ENCODE assay signal across 27 cellular contexts in the genomic region with DNA sequence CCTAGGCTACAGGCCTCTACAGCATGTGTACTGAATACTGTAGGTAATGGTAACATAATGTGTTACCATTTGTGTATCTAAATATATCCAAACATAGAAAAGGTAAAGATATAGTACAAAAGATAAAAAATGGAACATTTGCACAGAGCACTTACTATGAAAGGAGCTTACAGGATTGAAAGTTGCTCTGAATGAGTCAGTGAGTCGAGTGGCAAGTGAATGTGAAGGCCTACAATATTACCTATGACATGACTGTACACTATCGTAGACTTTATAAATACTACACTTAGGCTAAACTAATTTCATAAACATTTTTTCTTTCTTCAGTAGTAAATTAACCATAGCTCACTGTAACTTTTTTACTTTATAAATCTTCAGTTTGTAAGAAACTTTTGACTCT. TPM values are rescaled to one million over a fixed set of nuclear protein-coding genes. Genes with fewer than 3 reads are reported as not detected.
DNase-seq lines count a peak whose midpoint lies in the region; ATAC-seq and TF ChIP-seq lines count a peak whose summit lies in the region.
"Had no signal": no experiment of that assay in that cellular context is flagged by ENCODE, and none has a peak within 500 bp of the region (broad histone marks: within the 10 kb centered on the region; RNA-seq: fewer than 3 reads in every experiment).

No MANE protein-coding gene starts in this region.

- H3K9me3 ChIP-seq in IMR-90 (ENCODE audit: control insufficient read depth, insufficient read depth, low read length) (no peaks in the 10 kb centered on the region), colonic mucosa (no peaks in the 10 kb centered on the region)
- H3K9me3 ChIP-seq: BE2C had no signal

- no peak overlapping the region for H3K56ac ChIP-seq in IMR-90 (ENCODE audit: extremely low read depth, insufficient read depth, low read length)

- dilution Hi-C loops in IMR-90 (cut with HindIII; ENCODE audit: low sequenced_read_pairs, unreplicated experiment): no loop called here

- intact Hi-C loops in activated CD4-positive, alpha-beta T cell treated with anti-CD3 and anti-CD28 coated beads for 36 hours (cut with DNase I, micrococcal nuclease): no loop called here
- intact Hi-C loops in IMR-90 (cut with micrococcal nuclease): no loop called here
- intact Hi-C loops in colonic mucosa (cut with DNase I): no loop called here

- H2AFZ ChIP-seq in IMR-90 (replicated peaks; ENCODE audit: low read length, poor library complexity): no peak overlapping the region

- TF ChIP-seq CTCF in IMR-90 (conservative IDR thresholded peaks at IDR 0.05; ENCODE audit: low read depth, low read length): no peak
- TF ChIP-seq CTCF in WTC11 (IDR thresholded peaks at IDR 0.05): no peak
- TF ChIP-seq CTCF in colonic mucosa (IDR thresholded peaks at IDR 0.05): no peak

- H2BK5ac ChIP-seq in IMR-90 (ENCODE audit: low read depth, low read length, poor library complexity, severe bottlenecking): no peak overlapping the region

- H3K27ac Mint-ChIP-seq in activated CD4-positive, alpha-beta T cell treated with anti-CD3 and anti-CD28 coated beads for 36 hours: no peak overlapping the region
- no peak overlapping the region for H3K27ac Mint-ChIP-seq in activated CD4-positive, alpha-beta T cell treated with anti-CD3 and anti-CD28 coated beads, Interleukin-2, amount 10 ng/mL, durations not matched to agents 7 days and 5 days
- no peak overlapping the region for H3K27ac Mint-ChIP-seq in stimulated activated effector memory CD8-positive, alpha-beta T cell treated with anti-CD3 and anti-CD28 coated beads, Interleukin-12 subunit alpha, Interleukin-12 subunit beta, amount 100 ng/mL, for 72 hours
- no peak overlapping the region for H3K27ac Mint-ChIP-seq in WTC11
- H3K27ac Mint-ChIP-seq: CD4-positive, alpha-beta memory T cell; CD4-positive, CD25-positive, alpha-beta regulatory T cell; CD8-positive, alpha-beta memory T cell had no signal

- no peak overlapping the region for H3K18ac ChIP-seq in IMR-90 (ENCODE audit: low read depth, low read length)

- H3K4me1 Mint-ChIP-seq in activated CD4-positive, alpha-beta T cell treated with anti-CD3 and anti-CD28 coated beads for 36 hours: no peaks in the 10 kb centered on the region
- no peaks in the 10 kb centered on the region for H3K4me1 Mint-ChIP-seq in activated CD4-positive, alpha-beta T cell treated with anti-CD3 and anti-CD28 coated beads, Interleukin-2, amount 10 ng/mL, durations not matched to agents 7 days and 5 days
- H3K4me1 Mint-ChIP-seq in stimulated activated effector memory CD8-positive, alpha-beta T cell treated with anti-CD3 and anti-CD28 coated beads, Interleukin-12 subunit alpha, Interleukin-12 subunit beta, amount 100 ng/mL, for 72 hours: no peaks in the 10 kb centered on the region
- no peaks in the 10 kb centered on the region for H3K4me1 Mint-ChIP-seq in WTC11
- H3K4me1 Mint-ChIP-seq: CD4-positive, alpha-beta memory T cell; CD8-positive, alpha-beta memory T cell had no signal

- H2AK5ac ChIP-seq in IMR-90 (ENCODE audit: low read depth, low read length): no peak overlapping the region

- no peak overlapping the region for H4K91ac ChIP-seq in IMR-90 (ENCODE audit: insufficient read depth, low read depth, low read length)

- no peaks in the 10 kb centered on the region for H3K9me3 Mint-ChIP-seq in activated CD4-positive, alpha-beta T cell treated with anti-CD3 and anti-CD28 coated beads for 36 hours (ENCODE audit: low read depth)
- H3K9me3 Mint-ChIP-seq in activated CD4-positive, alpha-beta T cell treated with anti-CD3 and anti-CD28 coated beads, Interleukin-2, amount 10 ng/mL, durations not matched to agents 7 days and 5 days: peaks cover 3% of the 10 kb centered on the region
- peaks cover 3% of the 10 kb centered on the region for H3K9me3 Mint-ChIP-seq in stimulated activated effector memory CD8-positive, alpha-beta T cell treated with anti-CD3 and anti-CD28 coated beads, Interleukin-12 subunit alpha, Interleukin-12 subunit beta, amount 100 ng/mL, for 72 hours
- peaks cover 7% of the 10 kb centered on the region for H3K9me3 Mint-ChIP-seq in WTC11

- H3K14ac ChIP-seq in IMR-90 (replicated peaks; ENCODE audit: low read depth, low read length): no peak overlapping the region

- in situ Hi-C loops in IMR-90 (cut with MboI; ENCODE audit: low sequenced_read_pairs): no loop called here

- H3K27ac ChIP-seq in IMR-90 (ENCODE audit: insufficient read depth, low read length) (no peak overlapping the region), colonic mucosa (no peak overlapping the region)
- H3K27ac ChIP-seq: BLaER1 had no signal

- H3K9ac ChIP-seq in IMR-90 (ENCODE audit: low read depth, low read length) (no peak overlapping the region), colonic mucosa (ENCODE audit: low read depth in 2 of 2, low read length in 2 of 2) (no peak overlapping the region)
- H3K9ac ChIP-seq: BLaER1 had no signal

- H3K4me1 ChIP-seq in IMR-90 (ENCODE audit: control insufficient read depth, insufficient read depth, low read length): no peaks in the 10 kb centered on the region
- no peaks in the 10 kb centered on the region for H3K4me1 ChIP-seq in colonic mucosa
- H3K4me1 ChIP-seq: BE2C, BLaER1 had no signal

- no peak overlapping the region for H3K23ac ChIP-seq in IMR-90 (ENCODE audit: low read depth, low read length)

- H3K36me3 ChIP-seq in IMR-90 (ENCODE audit: control insufficient read depth, insufficient read depth, low read length): peaks cover 6% of the 10 kb centered on the region; the same call in 1 of the 2 replicates
- no peaks in the 10 kb centered on the region for H3K36me3 ChIP-seq in colonic mucosa

- no peak overlapping the region for H2BK120ac ChIP-seq in IMR-90 (ENCODE audit: low read depth, low read length)

- H2BK15ac ChIP-seq in IMR-90 (ENCODE audit: low read depth, low read length): no peak overlapping the region

- no TSS peak for BruUV-seq in IMR-90 (replicated peaks; lab: Mats Ljungman, UMichigan)

- H4K5ac ChIP-seq in IMR-90 (ENCODE audit: low read depth, low read length): no peak overlapping the region

- POLR2A ChIA-PET in activated CD4-positive, alpha-beta T cell treated with anti-CD3 and anti-CD28 coated beads for 36 hours (lab: Charles Lee): no interaction called here
- POLR2A ChIA-PET in activated CD4-positive, alpha-beta T cell treated with anti-CD3 and anti-CD28 coated beads, Interleukin-2, amount 10 ng/mL, durations not matched to agents 7 days and 5 days (lab: Charles Lee): interaction anchor here (0.6 kb wide), 1 partner anchor 140 kb away, joined by 4 read pairs; no protein-coding TSS in a partner anchor
- POLR2A ChIA-PET in IMR-90 (lab: Charles Lee; ENCODE audit: unreplicated experiment) (no interaction called here), WTC11 (lab: Charles Lee) (no interaction called here)

- H3K4me2 ChIP-seq in IMR-90 (ENCODE audit: low read depth, low read length): no peak overlapping the region
- H3K4me2 ChIP-seq: BLaER1 had no signal

- CTCF ChIA-PET in activated CD4-positive, alpha-beta T cell treated with anti-CD3 and anti-CD28 coated beads for 36 hours (lab: Charles Lee): interaction anchor here (1.4 kb wide), 1 partner anchor 15 kb away, joined by 3 read pairs; no protein-coding TSS in a partner anchor
- CTCF ChIA-PET in activated CD4-positive, alpha-beta T cell treated with anti-CD3 and anti-CD28 coated beads, Interleukin-2, amount 10 ng/mL, durations not matched to agents 7 days and 5 days (lab: Charles Lee): no interaction called here
- CTCF ChIA-PET in IMR-90 (lab: Yijun Ruan, JAX) (no interaction called here), WTC11 (lab: Charles Lee) (no interaction called here)

- no peak overlapping the region for H2BK20ac ChIP-seq in IMR-90 (ENCODE audit: low read depth, low read length)

- no CpG with 5 or more reads among the region's 2 CpGs for WGBS in IMR-90 (ENCODE audit: extremely low coverage in 2 of 2, insufficient read length in 1 of 2), 2 experiments

- TF ChIP-seq POLR2A in IMR-90 (IDR thresholded peaks at IDR 0.05; ENCODE audit: low read depth, low read length): no peak

- ATAC-seq in activated CD4-positive, alpha-beta T cell treated with anti-CD3 and anti-CD28 coated beads for 36 hours: peak; percentile 63
- peak; percentile 72 for ATAC-seq in HG02610 (IDR thresholded peaks at IDR 0.05; ENCODE audit: unreplicated experiment)
- no peak for ATAC-seq in IMR-90 (ENCODE audit: low read depth)
- peak; percentile 65 for ATAC-seq in stimulated activated effector memory CD8-positive, alpha-beta T cell treated with anti-CD3 and anti-CD28 coated beads, Interleukin-12 subunit alpha, Interleukin-12 subunit beta, amount 100 ng/mL, for 72 hours
- no peak for ATAC-seq in WTC11
- ATAC-seq: GM12878 had no signal

- H3K4ac ChIP-seq in IMR-90 (ENCODE audit: low read depth, low read length): no peak overlapping the region

- H3K4me3 ChIP-seq in IMR-90 (ENCODE audit: insufficient read depth, low read depth, low read length): no peak overlapping the region
- H3K4me3 ChIP-seq in colonic mucosa: no peak overlapping the region
- H3K4me3 ChIP-seq: BLaER1, GM12878 had no signal

- H3K4me3 Mint-ChIP-seq in activated CD4-positive, alpha-beta T cell treated with anti-CD3 and anti-CD28 coated beads for 36 hours: no peak overlapping the region
- H3K4me3 Mint-ChIP-seq in activated CD4-positive, alpha-beta T cell treated with anti-CD3 and anti-CD28 coated beads, Interleukin-2, amount 10 ng/mL, durations not matched to agents 7 days and 5 days: no peak overlapping the region
- no peak overlapping the region for H3K4me3 Mint-ChIP-seq in stimulated activated effector memory CD8-positive, alpha-beta T cell treated with anti-CD3 and anti-CD28 coated beads, Interleukin-12 subunit alpha, Interleukin-12 subunit beta, amount 100 ng/mL, for 72 hours
- no peak overlapping the region for H3K4me3 Mint-ChIP-seq in WTC11
- H3K4me3 Mint-ChIP-seq: CD14-positive monocyte; CD4-positive, alpha-beta memory T cell; CD8-positive, alpha-beta memory T cell had no signal

- peaks cover 44% of the 10 kb centered on the region for H3K36me3 Mint-ChIP-seq in activated CD4-positive, alpha-beta T cell treated with anti-CD3 and anti-CD28 coated beads for 36 hours (ENCODE audit: low read depth)
- peaks cover 61% of the 10 kb centered on the region for H3K36me3 Mint-ChIP-seq in activated CD4-positive, alpha-beta T cell treated with anti-CD3 and anti-CD28 coated beads, Interleukin-2, amount 10 ng/mL, durations not matched to agents 7 days and 5 days (ENCODE audit: low read depth)
- H3K36me3 Mint-ChIP-seq in stimulated activated effector memory CD8-positive, alpha-beta T cell treated with anti-CD3 and anti-CD28 coated beads, Interleukin-12 subunit alpha, Interleukin-12 subunit beta, amount 100 ng/mL, for 72 hours: peaks cover 73% of the 10 kb centered on the region
- peaks cover 10% of the 10 kb centered on the region for H3K36me3 Mint-ChIP-seq in WTC11

- H2AK9ac ChIP-seq in IMR-90 (replicated peaks; ENCODE audit: low read depth, low read length, poor library complexity): no peak overlapping the region

- no peak for DNase-seq in activated CD4-positive, alpha-beta T cell treated with anti-CD3 and anti-CD28 coated beads for 36 hours
- DNase-seq in activated CD4-positive, alpha-beta T cell treated with anti-CD3 and anti-CD28 coated beads, Interleukin-2, amount 10 ng/mL, durations not matched to agents 7 days and 5 days: no peak
- DNase-seq in IMR-90 (peak; percentile 5), WTC11 (ENCODE audit: low spot score) (no peak), colonic mucosa (no peak), NCI-H69 (lab: John Stamatoyannopoulos, UW) (no peak)
- DNase-seq in stimulated activated effector memory CD8-positive, alpha-beta T cell treated with anti-CD3 and anti-CD28 coated beads, Interleukin-12 subunit alpha, Interleukin-12 subunit beta, amount 100 ng/mL, for 72 hours (ENCODE audit: low spot score in 2 of 2): no peak
- DNase-seq: 8988T; ACHN; BE2C; C1 segment of cervical spinal cord; CD4-positive, alpha-beta memory T cell; CD4-positive, CD25-positive, alpha-beta regulatory T cell; CD8-positive, alpha-beta memory T cell; COR-L47; DMS 273 treated with DMSO at 0.1 percent for 48 hours; DMS153; DMS53; DMS79; DND-41; EL; GDM1 had no signal

- no peaks in the 10 kb centered on the region for H3K9me1 ChIP-seq in IMR-90 (ENCODE audit: insufficient read depth, low read length)

- H4K20me1 ChIP-seq in IMR-90 (ENCODE audit: insufficient read depth, low read length): no peaks in the 10 kb centered on the region
- H4K20me1 ChIP-seq: BLaER1 had no signal

- H3K27me3 Mint-ChIP-seq in activated CD4-positive, alpha-beta T cell treated with anti-CD3 and anti-CD28 coated beads for 36 hours: no peaks in the 10 kb centered on the region
- H3K27me3 Mint-ChIP-seq in activated CD4-positive, alpha-beta T cell treated with anti-CD3 and anti-CD28 coated beads, Interleukin-2, amount 10 ng/mL, durations not matched to agents 7 days and 5 days: no peaks in the 10 kb centered on the region
- H3K27me3 Mint-ChIP-seq in WTC11 (ENCODE audit: low read depth): no peaks in the 10 kb centered on the region
- H3K27me3 Mint-ChIP-seq: CD4-positive, alpha-beta memory T cell; CD4-positive, CD25-positive, alpha-beta regulatory T cell; CD8-positive, alpha-beta memory T cell had no signal

- no peak overlapping the region for H4K8ac ChIP-seq in IMR-90 (ENCODE audit: low read depth in 2 of 2, low read length in 2 of 2)

- H3K27me3 ChIP-seq in IMR-90 (ENCODE audit: control insufficient read depth, insufficient read depth, low read length): no peaks in the 10 kb centered on the region
- H3K27me3 ChIP-seq in colonic mucosa: no peaks in the 10 kb centered on the region
- H3K27me3 ChIP-seq: BE2C, BLaER1 had no signal

- TF ChIP-seq RAD21 in IMR-90 (IDR thresholded peaks at IDR 0.05; ENCODE audit: low read length): no peak

- H3K79me1 ChIP-seq in IMR-90 (ENCODE audit: low read depth in 1 of 2, low read length in 2 of 2): no peaks in the 10 kb centered on the region; a peak in 1 of 4 replicates

RNA-seq across cellular contexts. Expression of a gene that starts 35.1 kb away (rescaled TPM):
- total RNA-seq in activated CD4-positive, alpha-beta T cell treated with anti-CD3 and anti-CD28 coated beads for 36 hours: 1 to 10 TPM; 6.8 to 7.9 TPM
- 10 to 100 TPM; 56.7 to 79.9 TPM for total RNA-seq in activated CD4-positive, alpha-beta T cell treated with anti-CD3 and anti-CD28 coated beads, Interleukin-2, amount 10 ng/mL, durations not matched to agents 7 days and 5 days
- total RNA-seq in IMR-90 (2012; rRNA removed) (1.4 and 4.4 TPM in 2 replicates), WTC11 (2021) (3.3 to 4.2 TPM (median 3.9 TPM) in 3 replicates), colonic mucosa (10 to 100 TPM in 1 of 2 donors, 1 to 10 TPM in 1; 4.9 to 17.8 TPM)
- 0.99 and 2.0 TPM in 2 replicates for polyA plus RNA-seq in IMR-90 (2012; rRNA removed)
- 0.14 and 0.45 TPM in 2 replicates for polyA plus RNA-seq in IMR-90 (2012; cell fraction: cytosol; rRNA removed)
- polyA plus RNA-seq in IMR-90 (2012; cell fraction: nucleus; rRNA removed; ENCODE audit: low replicate concordance): 0.04 and 1.5 TPM in 2 replicates
- total RNA-seq: G401 had no signal

Comparison
In these comparisons a context has a peak if more than half of its experiments do, and no peak if none do; other contexts are left out.
1. ATAC-seq: peak in activated CD4-positive, alpha-beta T cell treated with anti-CD3 and anti-CD28 coated beads for 36 hours (single experiment), HG02610 (single experiment) and stimulated activated effector memory CD8-positive, alpha-beta T cell treated with anti-CD3 and anti-CD28 coated beads, Interleukin-12 subunit alpha, Interleukin-12 subunit beta, amount 100 ng/mL, for 72 hours (single experiment); none in IMR-90 (single experiment) and WTC11 (single experiment).